ENCODE assay signal across 8 cellular contexts in genomic region chr18:3012306-3012919, GRCh38. TPM values are rescaled to one million over a fixed set of nuclear protein-coding genes. Genes with fewer than 3 reads are reported as not detected.
DNase-seq lines count a peak whose midpoint lies in the region; ATAC-seq and TF ChIP-seq lines count a peak whose summit lies in the region.

No MANE protein-coding gene starts in this region.

- intact Hi-C loops in dorsolateral prefrontal cortex (cut with DNase I) = loop anchor here (2.0 to 10.0 kb wide), 7 partner anchors 14 to 234 kb away; partner anchors contain the start of gene MYL12A (in 1 of the 2)

- in situ Hi-C loops in KBM-7 (cut with MboI; ENCODE audit: low pct_unique_long_range_greater_than_20kb, low sequenced_read_pairs) = no loop called here

- H3K27ac ChIP-seq in dorsolateral prefrontal cortex = peak overlapping the region; percentile 29 to 99 (median 92)

- peak overlapping the region; percentile 54 to 94 (median 81) for H3K4me3 ChIP-seq in dorsolateral prefrontal cortex

- peak in 4 of 56 donors; percentile 6 to 19 (median 8) for TF ChIP-seq CTCF in dorsolateral prefrontal cortex (IDR thresholded peaks at IDR 0.05 in 54 of 56, conservative IDR thresholded peaks at IDR 0.05 in 2 of 56; ENCODE audit: low read depth in 1 of 56, partially characterized antibody in 56 of 56)

- peak in 11 of 14 donors; percentile 31 to 79 (median 50) for DNase-seq in C1 segment of cervical spinal cord (lab: John Stamatoyannopoulos, UW)
- DNase-seq in KBM-7 = peak; percentile 44
- peak; percentile 15 to 28 for DNase-seq in activated CD4-positive, alpha-beta T cell treated with anti-CD3 and anti-CD28 coated beads for 24 hours (ENCODE audit: low read depth in 2 of 2)
- peak; percentile 44 to 76 (median 56) for DNase-seq in dorsolateral prefrontal cortex
- DNase-seq in medulla oblongata (ENCODE audit: extremely low spot score) = peak; percentile 69
- DNase-seq in stimulated activated CD8-positive, alpha-beta memory T cell treated with anti-CD3 and anti-CD28 coated beads, Interleukin-4, amount 100 ng/mL, for 24 hours (ENCODE audit: low read depth) = peak; percentile 23
- DNase-seq in kidney glomerular epithelial cell (lab: John Stamatoyannopoulos, UW) = no peak

- ATAC-seq in GM21360 (IDR thresholded peaks at IDR 0.05; ENCODE audit: unreplicated experiment) = peak; percentile 29

- H3K27me3 ChIP-seq in dorsolateral prefrontal cortex = no peaks in the 10 kb centered on the region

RNA-seq across cellular contexts. Expression of gene LPIN2, which starts 0.5 kb away (rescaled TPM):
- total RNA-seq in dorsolateral prefrontal cortex = 10 to 100 TPM; 37.1 to 95.3 (median 57.4) TPM
